Comparison of ENCODE assay signal across 1 cellular context in genomic region chr6:2575191-2575590, GRCh38.
TF ChIP-seq lines count a peak whose summit lies in the region.

No MANE protein-coding gene starts in this region.

TF ChIP-seq in IMR-90, 13 proteins besides CTCF, POLR2A, EP300 and RAD21 (continued from another document):
- TF ChIP-seq CHD1 (IDR thresholded peaks at IDR 0.05; ENCODE audit: low read depth, low read length), result no peak
- TF ChIP-seq MAFK (IDR thresholded peaks at IDR 0.05; ENCODE audit: low read depth, low read length), result no peak
